8 cellular contexts compared by ENCODE assay signal in genomic region chr5:96661841-96662724, GRCh38. TPM values are rescaled to one million over a fixed set of nuclear protein-coding genes. Genes with fewer than 3 reads are reported as not detected.
DNase-seq lines count a peak whose midpoint lies in the region; TF ChIP-seq lines count a peak whose summit lies in the region.

A gene with protein sequence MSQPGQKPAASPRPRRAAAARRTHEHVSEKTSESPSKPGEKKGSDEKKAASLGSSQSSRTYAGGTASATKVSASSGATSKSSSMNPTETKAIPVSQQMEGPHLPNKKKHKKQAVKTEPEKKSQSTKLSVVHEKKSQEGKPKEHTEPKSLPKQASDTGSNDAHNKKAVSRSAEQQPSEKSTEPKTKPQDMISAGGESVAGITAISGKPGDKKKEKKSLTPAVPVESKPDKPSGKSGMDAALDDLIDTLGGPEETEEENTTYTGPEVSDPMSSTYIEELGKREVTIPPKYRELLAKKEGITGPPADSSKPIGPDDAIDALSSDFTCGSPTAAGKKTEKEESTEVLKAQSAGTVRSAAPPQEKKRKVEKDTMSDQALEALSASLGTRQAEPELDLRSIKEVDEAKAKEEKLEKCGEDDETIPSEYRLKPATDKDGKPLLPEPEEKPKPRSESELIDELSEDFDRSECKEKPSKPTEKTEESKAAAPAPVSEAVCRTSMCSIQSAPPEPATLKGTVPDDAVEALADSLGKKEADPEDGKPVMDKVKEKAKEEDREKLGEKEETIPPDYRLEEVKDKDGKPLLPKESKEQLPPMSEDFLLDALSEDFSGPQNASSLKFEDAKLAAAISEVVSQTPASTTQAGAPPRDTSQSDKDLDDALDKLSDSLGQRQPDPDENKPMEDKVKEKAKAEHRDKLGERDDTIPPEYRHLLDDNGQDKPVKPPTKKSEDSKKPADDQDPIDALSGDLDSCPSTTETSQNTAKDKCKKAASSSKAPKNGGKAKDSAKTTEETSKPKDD (plus strand): TSS chr5:96662376. CDS start chr5:96662423, 47 bp downstream.

- H3K4me1 Mint-ChIP-seq in brain: peaks cover 21% of the 10 kb centered on the region

- H3K36me3 Mint-ChIP-seq in brain: no peaks in the 10 kb centered on the region

- peak; percentile 91 for DNase-seq in GM04504 (ENCODE audit: low read depth)
- DNase-seq in H7: peak; percentile 92
- DNase-seq in M059J (ENCODE audit: low read depth): peak; percentile 96
- DNase-seq in UCSD-AML1 (lab: John Stamatoyannopoulos, UW; ENCODE audit: unreplicated experiment): peak; percentile 61
- DNase-seq in NCI-H1048 (lab: John Stamatoyannopoulos, UW): no peak

- peaks cover 0 to 3% (median 0%) of the 10 kb centered on the region in 5 experiments for H3K9me3 Mint-ChIP-seq in brain

- H3K27ac ChIP-seq in iPS-18a (ENCODE audit: low read length): no peak within 1 kb of the TSS
- H3K27ac ChIP-seq in skin epidermis: peak within 1 kb of the TSS; percentile 95 to 100 (median 99)

- H3K4me1 ChIP-seq in iPS-18a (ENCODE audit: control insufficient read depth, low read depth, low read length): no peaks in the 10 kb centered on the region

- H3K9ac ChIP-seq in iPS-18a (ENCODE audit: low read length): peak within 1 kb of the TSS; percentile 36

- H3K27me3 ChIP-seq in H7 (ENCODE audit: control insufficient read depth, insufficient read depth, low read length): peaks cover 34% of the 10 kb centered on the region
- peaks cover 46% of the 10 kb centered on the region for H3K27me3 ChIP-seq in iPS-18a (ENCODE audit: control insufficient read depth, insufficient read depth, low read length)

- H3K4me3 ChIP-seq in H7 (ENCODE audit: insufficient read depth, low read depth, low read length): peak within 1 kb of the TSS; percentile 73
- H3K4me3 ChIP-seq in iPS-18a (ENCODE audit: low read length): peak within 1 kb of the TSS; percentile 87
- peak within 1 kb of the TSS; percentile 91 to 97 (median 95) for H3K4me3 ChIP-seq in skin epidermis

- H3K36me3 ChIP-seq in H7 (replicated peaks; ENCODE audit: control insufficient read depth, insufficient read depth, low read length) (no peaks in the 10 kb centered on the region), iPS-18a (ENCODE audit: control insufficient read depth, low read depth, low read length) (no peaks in the 10 kb centered on the region)

- H3K27me3 Mint-ChIP-seq in brain: peaks cover 26% of the 10 kb centered on the region

- no peak for TF ChIP-seq CTCF in brain (conservative IDR thresholded peaks at IDR 0.05)

- no peaks in the 10 kb centered on the region for H3K9me3 ChIP-seq in iPS-18a (ENCODE audit: control insufficient read depth, low read depth, low read length)

- H3K27ac Mint-ChIP-seq in brain: peak within 1 kb of the TSS; percentile 81 to 94 (median 94)

- peak within 1 kb of the TSS; percentile 98 to 99 (median 98) for H3K4me3 Mint-ChIP-seq in brain

RNA-seq across cellular contexts. Expression of the gene that starts here (rescaled TPM):
- total RNA-seq in H7 (2014; rRNA removed; shearing (Covaris generic)): 12.0 and 18.8 TPM in 2 replicates
- 88.2 and 149 TPM in 2 replicates for total RNA-seq in M059J (2014; rRNA removed; shearing (Covaris generic))
- 18.9 TPM for polyA plus RNA-seq in brain (ENCODE audit: insufficient read depth, low read depth, low replicate concordance)
